Comparison of ENCODE assay signal across 27 cellular contexts in genomic region chr9:109156705-109157104, GRCh38. TPM values are rescaled to one million over a fixed set of nuclear protein-coding genes. Genes with fewer than 3 reads are reported as not detected.
"Had no signal": no experiment of that assay in that cellular context is flagged by ENCODE, and none has a peak within 500 bp of the region (broad histone marks: within the 10 kb centered on the region; RNA-seq: fewer than 3 reads in every experiment).

No MANE protein-coding gene starts in this region.

- H3K27ac Mint-ChIP-seq: activated CD4-positive, alpha-beta memory T cell treated with anti-CD3 and anti-CD28 coated beads, Interleukin-2, amount 10 ng/mL, durations not matched to agents 7 days and 5 days; activated CD4-positive, alpha-beta T cell treated with anti-CD3 and anti-CD28 coated beads, Interleukin-2, amount 10 ng/mL, durations not matched to agents 7 days and 5 days; activated naive CD4-positive, alpha-beta T cell treated with anti-CD3 and anti-CD28 coated beads, Interleukin-2, amount 10 ng/mL, durations not matched to agents 7 days and 5 days; activated naive CD4-positive, alpha-beta T cell treated with anti-CD3 and anti-CD28 coated beads, Interleukin-2, amount 50 U/mL, for 72 hours; activated naive CD8-positive, alpha-beta T cell treated with anti-CD3 and anti-CD28 coated beads, Interleukin-2, amount 10 ng/mL, durations not matched to agents 7 days and 5 days; activated T-cell treated with anti-CD3 and anti-CD28 coated beads, Interleukin-2, amount 50 U/mL, for 24 hours; brain; dendritic cell treated with granulocyte-macrophage colony-stimulating factor and Interleukin-4, amounts not matched to agents 40 ng/mL and 50 ng/mL, for 4 days; effector memory CD8-positive, alpha-beta T cell; T-cell; T-helper 1 cell treated with Interleukin-12 subunit alpha and Interleukin-12 subunit beta and Interleukin-4 antibody, amounts not matched to agents 30 μg/mL and 1 μg/mL, for 36 hours; T-helper 2 cell treated with Interferon-gamma antibody and Interleukin-4, amounts not matched to agents 5 μg/mL and 100 μg/mL, for 36 hours; WTC11 had no signal

- DNase-seq: activated CD4-positive, alpha-beta memory T cell treated with anti-CD3 and anti-CD28 coated beads, Interleukin-2, amount 10 ng/mL, durations not matched to agents 7 days and 5 days; activated CD4-positive, alpha-beta T cell treated with anti-CD3 and anti-CD28 coated beads for 1 hour; activated CD4-positive, alpha-beta T cell treated with anti-CD3 and anti-CD28 coated beads for 4 hours; activated CD4-positive, alpha-beta T cell treated with anti-CD3 and anti-CD28 coated beads, Interleukin-2, amount 10 ng/mL, durations not matched to agents 7 days and 5 days; activated CD4-positive, alpha-beta T cell treated with anti-CD3 and anti-CD28 coated beads, Interleukin-2, amount 50 U/mL, for 4 hours; activated CD8-positive, alpha-beta memory T cell treated with anti-CD3 and anti-CD28 coated beads, Interleukin-2, amount 50 U/mL, for 48 hours; activated gamma-delta T cell; activated naive CD4-positive, alpha-beta T cell; activated naive CD4-positive, alpha-beta T cell treated with anti-CD3 and anti-CD28 coated beads, Interleukin-2, amount 10 ng/mL, durations not matched to agents 7 days and 5 days; activated naive CD8-positive, alpha-beta T cell treated with anti-CD3 and anti-CD28 coated beads, Interleukin-2, amount 10 ng/mL, durations not matched to agents 7 days and 5 days; activated T-cell treated with anti-CD3 and anti-CD28 coated beads for 4 hours; activated T-cell treated with anti-CD3 and anti-CD28 coated beads, Interleukin-2, amount 50 U/mL, for 24 hours; activated T-cell treated with anti-CD3 and anti-CD28 coated beads, Interleukin-2, amount 50 U/mL, for 72 hours; effector CD4-positive, alpha-beta T cell; effector memory CD8-positive, alpha-beta T cell; foreskin fibroblast; hippocampal formation; T-cell; T1000 had no signal

- H3K4me1 Mint-ChIP-seq: activated CD4-positive, alpha-beta memory T cell treated with anti-CD3 and anti-CD28 coated beads, Interleukin-2, amount 10 ng/mL, durations not matched to agents 7 days and 5 days; activated CD4-positive, alpha-beta T cell treated with anti-CD3 and anti-CD28 coated beads, Interleukin-2, amount 10 ng/mL, durations not matched to agents 7 days and 5 days; activated naive CD4-positive, alpha-beta T cell treated with anti-CD3 and anti-CD28 coated beads, Interleukin-2, amount 10 ng/mL, durations not matched to agents 7 days and 5 days; activated naive CD8-positive, alpha-beta T cell treated with anti-CD3 and anti-CD28 coated beads, Interleukin-2, amount 10 ng/mL, durations not matched to agents 7 days and 5 days; brain; central memory CD8-positive, alpha-beta T cell; T-cell; WTC11 had no signal

- H3K9me3 ChIP-seq: breast epithelium had no signal

- H3K36me3 Mint-ChIP-seq: activated naive CD4-positive, alpha-beta T cell treated with anti-CD3 and anti-CD28 coated beads, Interleukin-2, amount 10 ng/mL, durations not matched to agents 7 days and 5 days; activated naive CD8-positive, alpha-beta T cell treated with anti-CD3 and anti-CD28 coated beads, Interleukin-2, amount 10 ng/mL, durations not matched to agents 7 days and 5 days had no signal

- H3K4me3 Mint-ChIP-seq: activated CD4-positive, alpha-beta memory T cell treated with anti-CD3 and anti-CD28 coated beads, Interleukin-2, amount 10 ng/mL, durations not matched to agents 7 days and 5 days; activated CD4-positive, alpha-beta T cell treated with anti-CD3 and anti-CD28 coated beads, Interleukin-2, amount 10 ng/mL, durations not matched to agents 7 days and 5 days; activated naive CD4-positive, alpha-beta T cell treated with anti-CD3 and anti-CD28 coated beads, Interleukin-2, amount 10 ng/mL, durations not matched to agents 7 days and 5 days; activated naive CD8-positive, alpha-beta T cell treated with anti-CD3 and anti-CD28 coated beads, Interleukin-2, amount 10 ng/mL, durations not matched to agents 7 days and 5 days; activated T-cell treated with anti-CD3 and anti-CD28 coated beads, Interleukin-2, amount 50 U/mL, for 24 hours; activated T-cell treated with anti-CD3 and anti-CD28 coated beads, Interleukin-2, amount 50 U/mL, for 72 hours; brain; central memory CD8-positive, alpha-beta T cell; dendritic cell treated with granulocyte-macrophage colony-stimulating factor and Interleukin-4, amounts not matched to agents 40 ng/mL and 50 ng/mL, for 4 days; effector memory CD8-positive, alpha-beta T cell; T-cell; T-helper 1 cell treated with Interleukin-12 subunit alpha and Interleukin-12 subunit beta and Interleukin-4 antibody, amounts not matched to agents 30 μg/mL and 1 μg/mL, for 36 hours; T-helper 2 cell treated with Interferon-gamma antibody and Interleukin-4, amounts not matched to agents 5 μg/mL and 100 μg/mL, for 36 hours; WTC11 had no signal

- ATAC-seq: activated naive CD4-positive, alpha-beta T cell treated with anti-CD3 and anti-CD28 coated beads, Interleukin-2, amount 50 U/mL, for 72 hours; activated T-cell treated with anti-CD3 and anti-CD28 coated beads, Interleukin-2, amount 50 U/mL, for 72 hours; effector memory CD8-positive, alpha-beta T cell; T-cell; WTC11 had no signal

RNA-seq across cellular contexts. Expression of gene FRRS1L, which starts 10.3 kb away (rescaled TPM):
- total RNA-seq: activated CD4-positive, alpha-beta memory T cell treated with anti-CD3 and anti-CD28 coated beads, Interleukin-2, amount 10 ng/mL, durations not matched to agents 7 days and 5 days; activated CD4-positive, alpha-beta T cell treated with anti-CD3 and anti-CD28 coated beads, Interleukin-2, amount 10 ng/mL, durations not matched to agents 7 days and 5 days; activated naive CD4-positive, alpha-beta T cell treated with anti-CD3 and anti-CD28 coated beads, Interleukin-2, amount 50 U/mL, for 72 hours; activated naive CD8-positive, alpha-beta T cell treated with anti-CD3 and anti-CD28 coated beads, Interleukin-2, amount 10 ng/mL, durations not matched to agents 7 days and 5 days; activated T-cell treated with anti-CD3 and anti-CD28 coated beads, Interleukin-2, amount 50 U/mL, for 72 hours had no signal
